ENCODE assay signal across 10 cellular contexts in the genomic region with DNA sequence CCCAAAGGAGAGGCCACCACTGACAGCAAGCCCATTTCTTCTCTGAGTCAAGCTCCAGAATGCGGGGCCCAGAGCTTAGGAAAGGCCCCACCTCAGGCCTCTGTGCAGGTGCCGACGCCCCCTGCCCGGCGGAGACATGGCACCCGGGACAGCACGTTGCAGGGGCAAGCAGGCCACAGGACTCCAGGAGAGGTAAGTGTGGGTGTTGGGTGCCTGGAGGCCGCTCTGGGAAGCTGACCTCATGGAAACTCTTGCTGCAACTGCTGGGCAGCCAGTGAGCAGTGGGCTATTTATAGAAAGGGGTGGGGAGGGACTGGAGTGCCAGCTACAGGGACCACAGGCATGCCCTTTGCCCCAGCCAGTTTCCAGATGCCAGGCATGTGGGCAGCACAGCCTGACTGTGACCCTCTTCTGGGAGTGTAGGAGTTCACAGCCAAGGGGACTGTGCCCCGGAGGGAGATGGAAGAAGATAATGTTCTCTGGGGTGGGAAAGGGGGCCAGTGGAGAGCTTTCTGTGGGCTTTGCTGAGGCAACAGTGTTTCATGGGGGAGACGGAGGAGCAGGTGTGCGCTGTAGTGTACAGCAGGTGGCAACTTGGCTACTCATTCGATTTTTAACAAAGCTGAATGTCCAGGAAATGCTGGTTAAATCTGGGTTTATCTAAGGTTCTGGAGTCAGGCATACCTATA. TPM values are rescaled to one million over a fixed set of nuclear protein-coding genes. Genes with fewer than 3 reads are reported as not detected.
DNase-seq lines count a peak whose midpoint lies in the region; ATAC-seq and TF ChIP-seq lines count a peak whose summit lies in the region.
"Had no signal": no experiment of that assay in that cellular context is flagged by ENCODE, and none has a peak within 500 bp of the region (broad histone marks: within the 10 kb centered on the region; RNA-seq: fewer than 3 reads in every experiment).

No MANE protein-coding gene starts in this region.

- H3K27ac ChIP-seq in gastrocnemius medialis: peak overlapping the region; percentile 94 to 99 (median 96)

- ATAC-seq in T-helper 17 cell: no peak
- peak; percentile 70 to 73 for ATAC-seq in gastrocnemius medialis
- ATAC-seq in HG03378 (IDR thresholded peaks at IDR 0.05; ENCODE audit: unreplicated experiment): no peak
- ATAC-seq in HG03097 (IDR thresholded peaks at IDR 0.05; ENCODE audit: low FRiP score, unreplicated experiment): no peak

- intact Hi-C loops in cardiac septum (cut with DNase I): loop anchor here (2.0 kb wide), 2 partner anchors 22 to 74 kb away; no protein-coding TSS in a partner anchor
- intact Hi-C loops in gastrocnemius medialis (cut with DNase I; ENCODE audit: low total_unique reads): no loop called here

- H3K27me3 ChIP-seq in gastrocnemius medialis: no peaks in the 10 kb centered on the region

- in situ Hi-C loops in gastrocnemius medialis (cut with MboI; ENCODE audit: low sequenced_read_pairs in 4 of 4) (no loop called here), KBM-7 (cut with MboI; ENCODE audit: low pct_unique_long_range_greater_than_20kb, low sequenced_read_pairs) (no loop called here)

- H3K4me1 ChIP-seq in gastrocnemius medialis: peaks cover 77 to 79% of the 10 kb centered on the region in 2 donors

- H3K36me3 ChIP-seq in gastrocnemius medialis: no peaks in the 10 kb centered on the region

- H3K4me1 Mint-ChIP-seq in T-helper 17 cell: peaks cover 13% of the 10 kb centered on the region

- peak in 1 of 5 experiments; percentile 24 for TF ChIP-seq CTCF in gastrocnemius medialis (IDR thresholded peaks at IDR 0.05 in 4 of 5, conservative IDR thresholded peaks at IDR 0.05 in 1 of 5)

- no peak overlapping the region for H3K4me3 Mint-ChIP-seq in T-helper 17 cell

- DNase-seq in GOT3 (lab: John Stamatoyannopoulos, UW) (peak; percentile 48), T-helper 17 cell (no peak), cardiac septum (ENCODE audit: low spot score) (peak; percentile 90), gastrocnemius medialis (peak; percentile 94 to 98), DMS114 treated with DMSO at 0.1 percent for 48 hours (lab: John Stamatoyannopoulos, UW; ENCODE audit: unreplicated experiment) (no peak), KBM-7 (no peak)
- DNase-seq: effector CD4-positive, alpha-beta T cell; T1000 had no signal

- H3K9me3 ChIP-seq in T-helper 17 cell (ENCODE audit: control insufficient read depth, low read length, poor library complexity, severe bottlenecking): no peaks in the 10 kb centered on the region
- no peaks in the 10 kb centered on the region for H3K9me3 ChIP-seq in gastrocnemius medialis

- peaks cover 49% of the 10 kb centered on the region for H3K27me3 Mint-ChIP-seq in T-helper 17 cell

- H3K4me3 ChIP-seq in gastrocnemius medialis: peak overlapping the region in 3 of 4 donors; percentile 9 to 52 (median 27)

- H3K36me3 Mint-ChIP-seq in T-helper 17 cell (ENCODE audit: low read depth): peaks cover 6% of the 10 kb centered on the region

- peak overlapping the region; percentile 60 for H3K27ac Mint-ChIP-seq in T-helper 17 cell

- TF ChIP-seq POLR2A in gastrocnemius medialis (IDR thresholded peaks at IDR 0.05): peak in 1 of 2 donors; percentile 90

RNA-seq across cellular contexts. Expression of gene ALPK3, which starts 23.7 kb away (rescaled TPM):
- total RNA-seq in T-helper 17 cell: under 1 TPM; 0.15 to 0.78 TPM
- total RNA-seq in cardiac septum: 190 TPM
- 100 to 1,000 TPM; 131 to 406 (median 305) TPM for total RNA-seq in gastrocnemius medialis

RNA-seq across cellular contexts. Expression of gene SLC28A1, which starts 43.6 kb away (rescaled TPM):
- not detected for total RNA-seq in T-helper 17 cell
- total RNA-seq in cardiac septum: 0.83 TPM
- total RNA-seq in gastrocnemius medialis: under 1 TPM in 1 of 4 donors, not detected in 3; 0.47 TPM

Comparison
In these comparisons a context has a peak if more than half of its experiments do, and no peak if none do; other contexts are left out.
1. DNase-seq: peak in GOT3 (single experiment), cardiac septum (single experiment) and gastrocnemius medialis (2 of 2); none in T-helper 17 cell (0 of 3), DMS114 treated with DMSO at 0.1 percent for 48 hours (single experiment) and KBM-7 (single experiment).
2. ATAC-seq: peak in gastrocnemius medialis (2 of 2); none in T-helper 17 cell (single experiment), HG03378 (single experiment) and HG03097 (single experiment).
3. RNA of gene ALPK3, which starts 23.7 kb away (total RNA-seq): 131 to 406 TPM in gastrocnemius medialis and 190 TPM in cardiac septum (single experiment); 0.15 to 0.78 TPM in T-helper 17 cell; every median in the first group is over 10 times any median in the second.